In genomic region chr14:90697577-90698206, GRCh38 we compare ENCODE assay signal across 1 cellular context.
A peak's percentile ranks its signal among the peaks of the same experiment; 100 is the strongest.
TF ChIP-seq lines count a peak whose summit lies in the region.

No MANE protein-coding gene starts in this region.

TF ChIP-seq in K562, 482 proteins besides CTCF, POLR2A, EP300 and RAD21 (continued from another document and continues in another):
- TF ChIP-seq ZBTB12 (CRISPR knock-in tag; IDR thresholded peaks at IDR 0.05) (no peak), JUND (IDR thresholded peaks at IDR 0.05; ENCODE audit: borderline replicate concordance, low read depth, low read length) (peak; percentile 37; the same call in 1 of the 2 replicates), JUND (tag; IDR thresholded peaks at IDR 0.05; ENCODE audit: borderline replicate concordance, low read depth, low read length) (no peak; the same call in 2 of the 3 replicates), ZBTB49 (CRISPR knock-in tag; IDR thresholded peaks at IDR 0.05; ENCODE audit: borderline replicate concordance) (no peak), MBD2 (IDR thresholded peaks at IDR 0.05; ENCODE audit: borderline replicate concordance, low read depth) (no peak), RFX5 (IDR thresholded peaks at IDR 0.05; ENCODE audit: low read depth, low read length) (no peak), E2F5 (CRISPR knock-in tag; IDR thresholded peaks at IDR 0.05) (no peak), ZNF311 (CRISPR knock-in tag; IDR thresholded peaks at IDR 0.05) (no peak), FOXJ2 (tag; IDR thresholded peaks at IDR 0.05) (no peak), TGIF2 (CRISPR knock-in tag; IDR thresholded peaks at IDR 0.05) (no peak), ILF3 (IDR thresholded peaks at IDR 0.05; ENCODE audit: borderline replicate concordance) (no peak), CC2D1A (IDR thresholded peaks at IDR 0.05) (no peak), HNRNPK (IDR thresholded peaks at IDR 0.05; ENCODE audit: low read depth, low read length, poor library complexity, severe bottlenecking) (no peak), ZNF347 (CRISPR knock-in tag; IDR thresholded peaks at IDR 0.05; ENCODE audit: low read depth) (no peak), ZNF282 (CRISPR knock-in tag; IDR thresholded peaks at IDR 0.05) (no peak), DDX20 (tag; IDR thresholded peaks at IDR 0.05; ENCODE audit: low read depth) (no peak), RCOR1 (IDR thresholded peaks at IDR 0.05; ENCODE audit: borderline replicate concordance in 1 of 2, low read depth in 2 of 2, low read length in 2 of 2) (0 out of 4 replicates have a peak, but pooled peaks of 1 of the 2 experiments have one; percentile 7), CXXC5 (CRISPR knock-in tag; IDR thresholded peaks at IDR 0.05) (0 out of 2 replicates have a peak, but pooled peaks have one; percentile 21), TBP (optimal IDR thresholded peaks at IDR 0.05; ENCODE audit: low read depth, low read length) (no peak), DEAF1 (CRISPR knock-in tag; IDR thresholded peaks at IDR 0.05) (peak; percentile 65), ZNF133 (CRISPR knock-in tag; IDR thresholded peaks at IDR 0.05) (no peak), PBX2 (CRISPR knock-in tag; IDR thresholded peaks at IDR 0.05; ENCODE audit: low read depth) (no peak), PBX2 (tag; conservative IDR thresholded peaks at IDR 0.05; ENCODE audit: low read depth) (no peak), ZNF507 (tag; conservative IDR thresholded peaks at IDR 0.05) (no peak), NBN (IDR thresholded peaks at IDR 0.05; ENCODE audit: low read depth) (no peak), CHAMP1 (IDR thresholded peaks at IDR 0.05) (no peak), ZNF436 (CRISPR knock-in tag; IDR thresholded peaks at IDR 0.05) (no peak), ZNF766 (CRISPR knock-in tag; conservative IDR thresholded peaks at IDR 0.05) (no peak), TARDBP (IDR thresholded peaks at IDR 0.05) (no peak), ZNF143 (CRISPR knock-in tag; IDR thresholded peaks at IDR 0.05) (no peak), CEBPG (CRISPR knock-in tag; IDR thresholded peaks at IDR 0.05) (peak; percentile 86), CEBPG (tag; conservative IDR thresholded peaks at IDR 0.05 in 1 of 2, IDR thresholded peaks at IDR 0.05 in 1 of 2) (peak; percentile 81 to 88), C11orf30 (IDR thresholded peaks at IDR 0.05; ENCODE audit: low read depth) (no peak), CEBPB (tag; IDR thresholded peaks at IDR 0.05) (peak; percentile 84), PYGO2 (tag; IDR thresholded peaks at IDR 0.05) (no peak), MED1 (CRISPR knock-in tag; IDR thresholded peaks at IDR 0.05; ENCODE audit: borderline replicate concordance) (no peak), BRF1 (IDR thresholded peaks at IDR 0.05; ENCODE audit: borderline replicate concordance, extremely low read depth, insufficient read length) (no peak), NFRKB (IDR thresholded peaks at IDR 0.05; ENCODE audit: low read depth) (no peak), BCLAF1 (IDR thresholded peaks at IDR 0.05; ENCODE audit: borderline replicate concordance in 1 of 2, control insufficient read depth in 1 of 2, low read depth in 2 of 2, low read length in 1 of 2) (no peak), THAP7 (CRISPR knock-in tag; IDR thresholded peaks at IDR 0.05) (no peak), ZNF695 (CRISPR knock-in tag; IDR thresholded peaks at IDR 0.05) (no peak), AFF1 (IDR thresholded peaks at IDR 0.05; ENCODE audit: low read depth in 1 of 2, partially characterized antibody in 2 of 2) (no peak)
